Comparison of ENCODE assay signal across 8 cellular contexts in genomic region chr22:30591588-30592359, GRCh38. TPM values are rescaled to one million over a fixed set of nuclear protein-coding genes. Genes with fewer than 3 reads are reported as not detected.
A peak's percentile ranks its signal among the peaks of the same experiment; 100 is the strongest.
DNase-seq lines count a peak whose midpoint lies in the region; ATAC-seq lines count a peak whose summit lies in the region.

Gene PES1, minus strand, starts transcription at chr22:30591910. Its CDS starts 77 bp downstream, at chr22:30591833.

- H3K36me3 ChIP-seq in rectal smooth muscle tissue (ENCODE audit: control insufficient read depth, insufficient read depth, low read length) (peaks cover 24% of the 10 kb centered on the region), aorta (ENCODE audit: control insufficient read depth in 1 of 2, insufficient read depth in 2 of 2, low read length in 1 of 2) (peaks cover 0 to 7% of the 10 kb centered on the region in 2 donors)

- peaks cover 8% of the 10 kb centered on the region for H3K4me1 ChIP-seq in rectal smooth muscle tissue (ENCODE audit: control insufficient read depth, insufficient read depth, low read length)
- H3K4me1 ChIP-seq in aorta (ENCODE audit: control insufficient read depth in 1 of 2, insufficient read depth in 2 of 2, low read length in 2 of 2) = no peaks in the 10 kb centered on the region

- WGBS in aorta, 2 donors = 0% methylated on average over 49 of the region's 49 CpGs

- H3K27ac ChIP-seq in rectal smooth muscle tissue (ENCODE audit: low read depth, low read length) (peak within 1 kb of the TSS; percentile 84), aorta (ENCODE audit: low read depth in 1 of 2, low read length in 2 of 2) (no peak within 1 kb of the TSS)

- H3K4me3 ChIP-seq in rectal smooth muscle tissue (ENCODE audit: low read length) (peak within 1 kb of the TSS; percentile 86), aorta (ENCODE audit: low read length in 2 of 2) (peak within 1 kb of the TSS; percentile 87 to 90)

- H3K27me3 ChIP-seq in rectal smooth muscle tissue (ENCODE audit: control insufficient read depth, insufficient read depth, low read length) = no peaks in the 10 kb centered on the region
- no peaks in the 10 kb centered on the region for H3K27me3 ChIP-seq in aorta (ENCODE audit: control insufficient read depth in 1 of 2, insufficient read depth in 2 of 2, low read length in 1 of 2)

- intact Hi-C loops in aorta (cut with DNase I) = no loop called here

- DNase-seq in NCI-H2029 treated with DMSO at 0.1 percent for 48 hours (lab: John Stamatoyannopoulos, UW) (peak; percentile 93), T-helper 9 cell (peak; percentile 92), astrocyte of the hippocampus (ENCODE audit: low read depth, low spot score) (peak; percentile 99), hepatic stellate cell (ENCODE audit: low spot score) (peak; percentile 97), aorta (peak; percentile 96 to 97)

- peak within 1 kb of the TSS; percentile 74 for H3K9ac ChIP-seq in rectal smooth muscle tissue (ENCODE audit: low read length)

- ATAC-seq in GM18508 (IDR thresholded peaks at IDR 0.05; ENCODE audit: insufficient read depth, unreplicated experiment) = peak; percentile 85
- peak; percentile 96 for ATAC-seq in HG02981 (IDR thresholded peaks at IDR 0.05; ENCODE audit: unreplicated experiment)
- ATAC-seq in aorta (ENCODE audit: low FRiP score) = peak; percentile 99

- H3K9me3 ChIP-seq in aorta (ENCODE audit: control insufficient read depth, low read length) = no peaks in the 10 kb centered on the region

RNA-seq across cellular contexts. Expression of gene PES1, which starts in this region (rescaled TPM):
- total RNA-seq in aorta = 10 to 100 TPM; 36.5 to 42.4 TPM
- polyA plus RNA-seq in aorta = 10 to 100 TPM; 31.7 to 52.3 TPM
